ENCODE assay signal across 1 cellular context in the genomic region with DNA sequence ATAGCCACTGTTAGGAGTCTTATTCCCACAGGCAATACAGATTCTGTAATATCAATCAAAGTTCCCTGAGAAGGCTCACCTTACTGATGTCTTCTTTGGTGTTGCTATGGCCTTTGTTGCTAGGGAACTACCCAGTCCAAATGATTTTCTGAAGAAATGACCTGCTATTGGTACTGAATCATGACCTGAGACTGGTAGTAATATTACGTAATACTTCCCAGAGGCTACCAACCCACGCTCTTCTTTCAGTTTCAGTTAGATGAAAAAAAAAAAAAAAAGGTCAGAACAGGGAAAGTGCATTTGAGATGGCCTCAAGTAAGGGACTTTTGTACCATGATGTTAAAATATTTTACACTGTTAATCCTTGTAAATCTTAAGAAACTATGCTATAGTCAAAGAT.
TF ChIP-seq lines count a peak whose summit lies in the region.

No MANE protein-coding gene starts in this region.

TF ChIP-seq in GM12878, 131 proteins besides CTCF, POLR2A, EP300 and RAD21 (continued from another document):
- no peak for TF ChIP-seq SIX5 (IDR thresholded peaks at IDR 0.05; ENCODE audit: low read depth, low read length, severe bottlenecking)
TF ChIP-seq in GM12878: peak in this region for 4.
